In the genomic region with DNA sequence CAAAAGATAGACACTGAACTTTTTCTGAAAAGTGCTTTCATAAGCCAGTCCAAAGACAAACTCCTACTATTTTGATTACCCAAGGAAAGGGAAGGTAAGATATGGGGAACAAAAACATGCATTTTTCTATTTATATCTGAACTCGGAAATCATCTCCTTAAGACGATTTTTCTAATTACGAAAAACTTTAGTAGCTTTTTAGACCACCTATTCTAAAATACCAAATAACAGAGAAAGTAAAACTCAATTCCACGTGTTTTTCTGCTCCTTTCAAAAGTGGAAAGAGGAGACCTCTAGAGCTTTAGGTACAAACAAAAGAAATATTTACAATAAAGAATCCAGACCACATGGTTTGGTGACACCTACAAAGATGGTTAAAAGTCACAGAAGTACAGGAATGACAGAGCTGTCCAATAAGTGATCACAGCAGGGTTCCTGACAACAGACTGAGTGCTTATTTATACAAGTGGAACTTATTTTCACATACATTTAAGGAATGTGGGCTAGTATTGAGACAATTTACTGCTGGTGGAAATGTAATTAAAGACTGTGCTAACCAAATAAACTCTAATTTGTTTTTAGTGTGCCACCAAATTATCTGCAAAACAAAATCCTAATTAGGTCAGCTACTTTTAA, we compare ENCODE assay signal across 11 cellular contexts. TPM values are rescaled to one million over a fixed set of nuclear protein-coding genes. Genes with fewer than 3 reads are reported as not detected.
DNase-seq lines count a peak whose midpoint lies in the region; ATAC-seq, FAIRE-seq and TF ChIP-seq lines count a peak whose summit lies in the region.
"Had no signal": no experiment of that assay in that cellular context is flagged by ENCODE, and none has a peak within 500 bp of the region (broad histone marks: within the 10 kb centered on the region; RNA-seq: fewer than 3 reads in every experiment).

No MANE protein-coding gene starts in this region.

- peak overlapping the region; percentile 90 for H3K27ac Mint-ChIP-seq in astrocyte (ENCODE audit: unreplicated experiment)

- POLR2A ChIA-PET in HEK293 (lab: Yijun Ruan, JAX), result no interaction called here

- CTCF ChIA-PET in HEK293 (lab: Yijun Ruan, JAX), result interaction anchor here (0.7 to 0.8 kb wide), 4 partner anchors 197 to 855 kb away, joined by 3 to 4 read pairs (median 3); no protein-coding TSS in a partner anchor

- no peak for DNase-seq in astrocyte (ENCODE audit: low read depth)
- no peak for DNase-seq in kidney epithelial cell (ENCODE audit: low read depth)
- no peak for DNase-seq in stomach
- no peak for DNase-seq in stimulated activated CD8-positive, alpha-beta memory T cell treated with anti-CD3 and anti-CD28 coated beads, Interleukin-4, amount 100 ng/mL, for 48 hours
- DNase-seq in inferior parietal cortex (ENCODE audit: extremely low spot score), result no peak
- no peak for DNase-seq in posterior vena cava (ENCODE audit: low spot score)
- DNase-seq: T1000 had no signal

- H3K79me2 ChIP-seq in astrocyte (ENCODE audit: insufficient read depth, low read length), result peaks cover 71% of the 10 kb centered on the region

- intact Hi-C loops in stomach (cut with DNase I; ENCODE audit: low total_unique reads), result no loop called here
- intact Hi-C loops in posterior vena cava (cut with DNase I), result no loop called here

- H3K27me3 Mint-ChIP-seq in astrocyte (ENCODE audit: low read depth, unreplicated experiment), result no peaks in the 10 kb centered on the region
- H3K27me3 Mint-ChIP-seq: central memory CD8-positive, alpha-beta T cell had no signal

- H3K4me1 ChIP-seq in HEK293 (ENCODE audit: control insufficient read depth, insufficient read depth, low read length) (peaks cover 39% of the 10 kb centered on the region), astrocyte (ENCODE audit: insufficient read depth, low read length) (peaks cover 23% of the 10 kb centered on the region), stomach (peaks cover 12 to 48% (median 29%) of the 10 kb centered on the region in 4 donors)

- ATAC-seq in HG03095 (IDR thresholded peaks at IDR 0.05; ENCODE audit: unreplicated experiment), result no peak

- H3K9me3 ChIP-seq in HEK293 (ENCODE audit: control insufficient read depth, insufficient read depth, low read depth, low read length) (no peaks in the 10 kb centered on the region), astrocyte (ENCODE audit: insufficient read depth, low read depth, low read length) (no peaks in the 10 kb centered on the region), stomach (no peaks in the 10 kb centered on the region)

- peak overlapping the region; percentile 94 for H3K9ac ChIP-seq in astrocyte (ENCODE audit: low read length)

- no peak overlapping the region for H2AFZ ChIP-seq in astrocyte (ENCODE audit: low read depth, low read length)

- H4K20me1 ChIP-seq in astrocyte (ENCODE audit: insufficient read depth, low read length), result peaks cover 2% of the 10 kb centered on the region

- WGBS in stomach, 5 donors, result 9 to 19% (median 18%) methylated on average over 4 of the region's 4 CpGs

- H3K36me3 ChIP-seq in HEK293 (ENCODE audit: control insufficient read depth in 2 of 2, insufficient read depth in 1 of 2, low read length in 2 of 2), result peaks cover 0 to 7% of the 10 kb centered on the region in 2 experiments; a peak in 1 of 3 replicates
- H3K36me3 ChIP-seq in astrocyte (ENCODE audit: insufficient read depth, low read length), result peaks cover 8% of the 10 kb centered on the region
- H3K36me3 ChIP-seq in kidney epithelial cell (ENCODE audit: control insufficient read depth, insufficient read depth, low read length), result no peaks in the 10 kb centered on the region
- H3K36me3 ChIP-seq in stomach, result peaks cover 0 to 10% (median 8%) of the 10 kb centered on the region in 4 donors

- peak overlapping the region; percentile 86 for H3K4me3 ChIP-seq in HEK293 (ENCODE audit: low read depth, low read length)
- peak overlapping the region; percentile 83 for H3K4me3 ChIP-seq in astrocyte (ENCODE audit: insufficient read depth, low read depth, low read length)
- H3K4me3 ChIP-seq in kidney epithelial cell (ENCODE audit: low read depth, low read length), result peak overlapping the region; percentile 61
- peak overlapping the region; percentile 79 to 87 (median 84) for H3K4me3 ChIP-seq in stomach

- H3K36me3 Mint-ChIP-seq in astrocyte (ENCODE audit: low read depth, unreplicated experiment), result peaks cover 10% of the 10 kb centered on the region

- peak overlapping the region; percentile 78 for H3K27ac ChIP-seq in HEK293 (ENCODE audit: extremely low read depth, low read depth, low read length)
- peak overlapping the region; percentile 87 for H3K27ac ChIP-seq in astrocyte (ENCODE audit: low read depth, low read length)
- peak overlapping the region in 4 of 5 donors; percentile 95 to 99 (median 98) for H3K27ac ChIP-seq in stomach
- H3K27ac ChIP-seq: HL-60 had no signal

- H3K4me2 ChIP-seq in astrocyte (ENCODE audit: low read length), result peak overlapping the region; percentile 90

- peak; percentile 13 for FAIRE-seq in astrocyte (lab: Jason Lieb, UNC)

- no peak for TF ChIP-seq EP300 in stomach (IDR thresholded peaks at IDR 0.05)

- H3K4me3 Mint-ChIP-seq in astrocyte (ENCODE audit: unreplicated experiment), result peak overlapping the region; percentile 86
- H3K4me3 Mint-ChIP-seq: central memory CD8-positive, alpha-beta T cell had no signal

- no peaks in the 10 kb centered on the region for H3K27me3 ChIP-seq in astrocyte (ENCODE audit: insufficient read depth, low read length)
- no peaks in the 10 kb centered on the region for H3K27me3 ChIP-seq in kidney epithelial cell (ENCODE audit: control insufficient read depth, insufficient read depth, low read length)
- H3K27me3 ChIP-seq in stomach, result peaks cover 0 to 12% (median 4%) of the 10 kb centered on the region in 3 donors

- no peak for TF ChIP-seq POLR2A in stomach (IDR thresholded peaks at IDR 0.05)

- peaks cover 2% of the 10 kb centered on the region for H3K9me3 Mint-ChIP-seq in astrocyte (ENCODE audit: unreplicated experiment)

- no peak for TF ChIP-seq CTCF in HEK293 (tag by site-specific recombination; IDR thresholded peaks at IDR 0.05)
- TF ChIP-seq CTCF in astrocyte (IDR thresholded peaks at IDR 0.05; ENCODE audit: insufficient read depth, low read depth, low read length), result no peak
- no peak for TF ChIP-seq CTCF in kidney epithelial cell (IDR thresholded peaks at IDR 0.05; ENCODE audit: insufficient read depth, low read length, poor library complexity, severe bottlenecking)
- TF ChIP-seq CTCF in stomach (IDR thresholded peaks at IDR 0.05), result no peak

- H3K4me1 Mint-ChIP-seq in astrocyte (ENCODE audit: low read depth, unreplicated experiment), result peaks cover 31% of the 10 kb centered on the region
- H3K4me1 Mint-ChIP-seq: central memory CD8-positive, alpha-beta T cell had no signal

TF ChIP-seq in HEK293, 187 proteins besides CTCF, POLR2A, EP300 and RAD21 (continues in another document):
- TF ChIP-seq KLF9 (tag by site-specific recombination; IDR thresholded peaks at IDR 0.05; ENCODE audit: low read depth), result peak; percentile 45; the same call in 1 of the 2 replicates
- peak; percentile 84 for TF ChIP-seq BCL11A (tag by site-specific recombination; IDR thresholded peaks at IDR 0.05; ENCODE audit: low read depth)
- peak; percentile 40; the same call in 1 of the 2 replicates for TF ChIP-seq ZNF600 (tag by site-specific recombination; IDR thresholded peaks at IDR 0.05)
- TF ChIP-seq KLF10 (tag by site-specific recombination; IDR thresholded peaks at IDR 0.05), result peak; percentile 75
- TF ChIP-seq KLF8 (tag by site-specific recombination; IDR thresholded peaks at IDR 0.05), result peak; percentile 25; the same call in 1 of the 2 replicates
- peak; percentile 2; the same call in 1 of the 2 replicates for TF ChIP-seq PRDM1 (tag by site-specific recombination; IDR thresholded peaks at IDR 0.05)
- TF ChIP-seq ZNF660 (tag by site-specific recombination; IDR thresholded peaks at IDR 0.05), result 0 out of 2 replicates have a peak, but pooled peaks have one; percentile 22
- no peak for TF ChIP-seq ZNF23 (tag by site-specific recombination; IDR thresholded peaks at IDR 0.05; ENCODE audit: borderline replicate concordance)
- TF ChIP-seq ZNF621 (tag by site-specific recombination; IDR thresholded peaks at IDR 0.05), result no peak
- TF ChIP-seq MYNN (tag by site-specific recombination; IDR thresholded peaks at IDR 0.05; ENCODE audit: borderline replicate concordance), result peak; percentile 73
- peak; percentile 95 for TF ChIP-seq FEZF1 (tag by site-specific recombination; IDR thresholded peaks at IDR 0.05)
- TF ChIP-seq GLIS1 (tag by site-specific recombination; IDR thresholded peaks at IDR 0.05), result peak; percentile 72
- TF ChIP-seq SCRT1 (tag by site-specific recombination; IDR thresholded peaks at IDR 0.05; ENCODE audit: borderline replicate concordance), result 0 out of 2 replicates have a peak, but pooled peaks have one; percentile 11
- TF ChIP-seq ZBTB1 (tag by site-specific recombination; IDR thresholded peaks at IDR 0.05), result no peak
- TF ChIP-seq ZNF596 (tag by site-specific recombination; IDR thresholded peaks at IDR 0.05), result peak; percentile 75
- peak; percentile 60 for TF ChIP-seq ZIC2 (tag by site-specific recombination; IDR thresholded peaks at IDR 0.05)
- TF ChIP-seq ZNF513 (tag by site-specific recombination; IDR thresholded peaks at IDR 0.05), result 0 out of 2 replicates have a peak, but pooled peaks have one; percentile 26
- TF ChIP-seq ZNF157 (tag by site-specific recombination; IDR thresholded peaks at IDR 0.05), result no peak
- no peak for TF ChIP-seq ZNF571 (tag by site-specific recombination; IDR thresholded peaks at IDR 0.05)
- TF ChIP-seq OVOL3 (tag by site-specific recombination; IDR thresholded peaks at IDR 0.05), result peak; percentile 83
- TF ChIP-seq ZNF626 (tag by site-specific recombination; IDR thresholded peaks at IDR 0.05), result 0 out of 2 replicates have a peak, but pooled peaks have one; percentile 27
- no peak for TF ChIP-seq ZNF768 (tag by site-specific recombination; IDR thresholded peaks at IDR 0.05)

RNA-seq across cellular contexts. Expression of gene LRIG3, which starts 2.5 kb away (rescaled TPM):
- total RNA-seq in astrocyte, result 96.0 and 129 TPM in 2 replicates
- 57.9 and 72.2 TPM in 2 replicates for total RNA-seq in kidney epithelial cell
- total RNA-seq in stomach, result 100 to 1,000 TPM in 3 of 5 donors, 10 to 100 TPM in 2; 41.4 to 330 (median 178) TPM
- 10 to 100 TPM in 1 of 3 donors, 1 to 10 TPM in 2; 4.8 to 12.4 (median 7.2) TPM for polyA plus RNA-seq in stomach
- total RNA-seq in posterior vena cava, result 10 to 100 TPM; 23.7 to 34.7 TPM
